ENCODE assay signal across 10 cellular contexts in genomic region chr2:181374741-181375675, GRCh38.
A peak's percentile ranks its signal among the peaks of the same experiment; 100 is the strongest.
DNase-seq lines count a peak whose midpoint lies in the region; ATAC-seq and TF ChIP-seq lines count a peak whose summit lies in the region.
"Had no signal": no experiment of that assay in that cellular context is flagged by ENCODE, and none has a peak within 500 bp of the region (broad histone marks: within the 10 kb centered on the region; RNA-seq: fewer than 3 reads in every experiment).

No MANE protein-coding gene starts in this region.

- TF ChIP-seq POLR2A in body of pancreas (IDR thresholded peaks at IDR 0.05) = no peak

- H3K4me1 ChIP-seq in body of pancreas = no peaks in the 10 kb centered on the region

- DNase-seq in AG10803 (ENCODE audit: low read depth) = peak; percentile 88
- peak; percentile 22 for DNase-seq in NCI-H446 treated with DMSO at 0.1 percent for 48 hours (lab: John Stamatoyannopoulos, UW)
- no peak for DNase-seq in NCI-H1092 treated with DMSO at 0.1 percent for 48 hours (lab: John Stamatoyannopoulos, UW)
- DNase-seq in NCI-H1105 treated with DMSO at 0.1 percent for 48 hours (lab: John Stamatoyannopoulos, UW) = no peak
- no peak for DNase-seq in DMS153 treated with DMSO at 0.1 percent for 48 hours (lab: John Stamatoyannopoulos, UW; ENCODE audit: unreplicated experiment)
- no peak for DNase-seq in body of pancreas
- DNase-seq: T-helper 2 cell had no signal

- H3K9me3 ChIP-seq in body of pancreas = no peaks in the 10 kb centered on the region

- intact Hi-C loops in body of pancreas (cut with DNase I) = no loop called here

- no peak overlapping the region for H3K27ac ChIP-seq in body of pancreas

- H3K4me3 ChIP-seq in AG10803 (ENCODE audit: low read length) (peak overlapping the region; percentile 9; the same call in 1 of the 2 replicates), body of pancreas (no peak overlapping the region)
- H3K4me3 ChIP-seq: K562 had no signal

- no peaks in the 10 kb centered on the region for H3K27me3 ChIP-seq in body of pancreas

- WGBS in body of pancreas, 2 donors = 35 to 62% methylated on average over 9 of the region's 9 CpGs

- H3K36me3 ChIP-seq in body of pancreas (replicated peaks in 1 of 2; ENCODE audit: insufficient read depth in 1 of 2, low read depth in 2 of 2) = no peaks in the 10 kb centered on the region

- peak; percentile 19; the same call in 1 of the 2 replicates for TF ChIP-seq CTCF in AG10803 (conservative IDR thresholded peaks at IDR 0.05; ENCODE audit: low read length)
- TF ChIP-seq CTCF in body of pancreas (IDR thresholded peaks at IDR 0.05) = no peak

- ATAC-seq in GM18907 (IDR thresholded peaks at IDR 0.05; ENCODE audit: unreplicated experiment) (peak; percentile 78), HG02763 (IDR thresholded peaks at IDR 0.05; ENCODE audit: unreplicated experiment) (peak; percentile 68), body of pancreas (no peak)
- ATAC-seq: K562 had no signal

Comparison
In these comparisons a context has a peak if more than half of its experiments do, and no peak if none do; other contexts are left out.
1. DNase-seq: peak in AG10803 (single experiment) and NCI-H446 treated with DMSO at 0.1 percent for 48 hours (single experiment); none in NCI-H1092 treated with DMSO at 0.1 percent for 48 hours (single experiment), NCI-H1105 treated with DMSO at 0.1 percent for 48 hours (single experiment), DMS153 treated with DMSO at 0.1 percent for 48 hours (single experiment) and body of pancreas (0 of 4).